ENCODE assay signal across 10 cellular contexts in the genomic region with DNA sequence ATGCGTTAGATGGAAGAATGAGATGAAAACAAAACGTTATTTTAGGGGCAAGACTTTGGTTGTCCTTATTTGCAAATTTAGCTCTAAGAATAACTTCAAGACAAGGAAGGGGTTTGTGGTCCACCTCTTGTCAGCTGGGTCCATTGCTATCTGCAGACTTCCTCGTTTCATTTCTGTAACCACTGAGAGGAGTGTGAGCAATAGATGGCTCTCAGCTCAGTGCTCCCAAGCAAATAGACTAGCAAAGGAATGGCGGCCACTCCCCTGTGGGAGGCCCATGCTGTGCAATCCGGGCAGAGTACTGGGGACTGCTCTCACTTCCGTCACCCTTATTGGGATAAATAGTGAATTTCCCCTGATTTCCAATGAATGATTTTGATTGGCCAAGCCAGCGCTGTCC.
DNase-seq lines count a peak whose midpoint lies in the region; ATAC-seq lines count a peak whose summit lies in the region.
"Had no signal": no experiment of that assay in that cellular context is flagged by ENCODE, and none has a peak within 500 bp of the region (broad histone marks: within the 10 kb centered on the region; RNA-seq: fewer than 3 reads in every experiment).

No MANE protein-coding gene starts in this region.

- H3K27me3 Mint-ChIP-seq in activated CD8-positive, alpha-beta T cell treated with anti-CD3 and anti-CD28 coated beads, Interleukin-2, amount 10 ng/mL, durations not matched to agents 7 days and 5 days (ENCODE audit: low read depth): peaks cover 5% of the 10 kb centered on the region
- no peaks in the 10 kb centered on the region for H3K27me3 Mint-ChIP-seq in activated CD4-positive, alpha-beta memory T cell treated with anti-CD3 and anti-CD28 coated beads for 36 hours

- H3K4me3 Mint-ChIP-seq in activated CD8-positive, alpha-beta T cell treated with anti-CD3 and anti-CD28 coated beads, Interleukin-2, amount 10 ng/mL, durations not matched to agents 7 days and 5 days: peak overlapping the region; percentile 6
- no peak overlapping the region for H3K4me3 Mint-ChIP-seq in activated CD4-positive, alpha-beta memory T cell treated with anti-CD3 and anti-CD28 coated beads for 36 hours

- ATAC-seq in GM18517 (IDR thresholded peaks at IDR 0.05; ENCODE audit: unreplicated experiment) (peak; percentile 43), GM21515 (IDR thresholded peaks at IDR 0.05; ENCODE audit: unreplicated experiment) (peak; percentile 56), HG03196 (IDR thresholded peaks at IDR 0.05; ENCODE audit: unreplicated experiment) (peak; percentile 52)
- ATAC-seq in activated CD8-positive, alpha-beta T cell treated with anti-CD3 and anti-CD28 coated beads, Interleukin-2, amount 10 ng/mL, durations not matched to agents 7 days and 5 days: peak; percentile 50

- H3K4me1 Mint-ChIP-seq in activated CD8-positive, alpha-beta T cell treated with anti-CD3 and anti-CD28 coated beads, Interleukin-2, amount 10 ng/mL, durations not matched to agents 7 days and 5 days (ENCODE audit: low read depth): peaks cover 68% of the 10 kb centered on the region
- H3K4me1 Mint-ChIP-seq in activated CD4-positive, alpha-beta memory T cell treated with anti-CD3 and anti-CD28 coated beads for 36 hours (ENCODE audit: low read depth): peaks cover 10% of the 10 kb centered on the region

- peak overlapping the region; percentile 60 for H3K27ac Mint-ChIP-seq in activated CD8-positive, alpha-beta T cell treated with anti-CD3 and anti-CD28 coated beads, Interleukin-2, amount 10 ng/mL, durations not matched to agents 7 days and 5 days
- no peak overlapping the region for H3K27ac Mint-ChIP-seq in activated CD4-positive, alpha-beta memory T cell treated with anti-CD3 and anti-CD28 coated beads for 36 hours

- peaks cover 29% of the 10 kb centered on the region for H3K36me3 Mint-ChIP-seq in activated CD8-positive, alpha-beta T cell treated with anti-CD3 and anti-CD28 coated beads, Interleukin-2, amount 10 ng/mL, durations not matched to agents 7 days and 5 days (ENCODE audit: low read depth)
- H3K36me3 Mint-ChIP-seq in activated CD4-positive, alpha-beta memory T cell treated with anti-CD3 and anti-CD28 coated beads for 36 hours: no peaks in the 10 kb centered on the region

- intact Hi-C loops in activated CD4-positive, alpha-beta memory T cell treated with anti-CD3 and anti-CD28 coated beads for 36 hours (cut with micrococcal nuclease): no loop called here

- CTCF ChIA-PET in activated CD8-positive, alpha-beta T cell treated with anti-CD3 and anti-CD28 coated beads, Interleukin-2, amount 10 ng/mL, durations not matched to agents 7 days and 5 days (lab: Charles Lee): interaction anchor here (0.9 kb wide), 2 partner anchors 10 to 243 kb away, joined by 3 to 5 read pairs; no protein-coding TSS in a partner anchor
- CTCF ChIA-PET in activated CD4-positive, alpha-beta memory T cell treated with anti-CD3 and anti-CD28 coated beads for 36 hours (lab: Charles Lee): no interaction called here

- POLR2A ChIA-PET in activated CD8-positive, alpha-beta T cell treated with anti-CD3 and anti-CD28 coated beads, Interleukin-2, amount 10 ng/mL, durations not matched to agents 7 days and 5 days (lab: Charles Lee): interaction anchor here (0.9 kb wide), 1 partner anchor 22 kb away, joined by 3 read pairs; no protein-coding TSS in a partner anchor
- POLR2A ChIA-PET in activated CD4-positive, alpha-beta memory T cell treated with anti-CD3 and anti-CD28 coated beads for 36 hours (lab: Charles Lee): no interaction called here

- peak; percentile 60 for DNase-seq in activated CD8-positive, alpha-beta T cell treated with anti-CD3 and anti-CD28 coated beads, Interleukin-2, amount 10 ng/mL, durations not matched to agents 7 days and 5 days
- DNase-seq in occipital lobe (lab: John Stamatoyannopoulos, UW) (no peak), T-helper 9 cell (no peak), NCI-H2196 (lab: John Stamatoyannopoulos, UW; ENCODE audit: unreplicated experiment) (no peak)
- DNase-seq in activated CD4-positive, alpha-beta memory T cell treated with anti-CD3 and anti-CD28 coated beads for 36 hours: no peak
- DNase-seq: glutamatergic neuron; stimulated activated CD4-positive, alpha-beta T cell treated with anti-CD3 and anti-CD28 coated beads, Interleukin-4, amount 100 ng/mL, for 1 hour had no signal

- no peaks in the 10 kb centered on the region for H3K9me3 Mint-ChIP-seq in activated CD8-positive, alpha-beta T cell treated with anti-CD3 and anti-CD28 coated beads, Interleukin-2, amount 10 ng/mL, durations not matched to agents 7 days and 5 days (ENCODE audit: insufficient read depth)
- no peaks in the 10 kb centered on the region for H3K9me3 Mint-ChIP-seq in activated CD4-positive, alpha-beta memory T cell treated with anti-CD3 and anti-CD28 coated beads for 36 hours
